ENCODE assay signal across 1 cellular context in the genomic region with DNA sequence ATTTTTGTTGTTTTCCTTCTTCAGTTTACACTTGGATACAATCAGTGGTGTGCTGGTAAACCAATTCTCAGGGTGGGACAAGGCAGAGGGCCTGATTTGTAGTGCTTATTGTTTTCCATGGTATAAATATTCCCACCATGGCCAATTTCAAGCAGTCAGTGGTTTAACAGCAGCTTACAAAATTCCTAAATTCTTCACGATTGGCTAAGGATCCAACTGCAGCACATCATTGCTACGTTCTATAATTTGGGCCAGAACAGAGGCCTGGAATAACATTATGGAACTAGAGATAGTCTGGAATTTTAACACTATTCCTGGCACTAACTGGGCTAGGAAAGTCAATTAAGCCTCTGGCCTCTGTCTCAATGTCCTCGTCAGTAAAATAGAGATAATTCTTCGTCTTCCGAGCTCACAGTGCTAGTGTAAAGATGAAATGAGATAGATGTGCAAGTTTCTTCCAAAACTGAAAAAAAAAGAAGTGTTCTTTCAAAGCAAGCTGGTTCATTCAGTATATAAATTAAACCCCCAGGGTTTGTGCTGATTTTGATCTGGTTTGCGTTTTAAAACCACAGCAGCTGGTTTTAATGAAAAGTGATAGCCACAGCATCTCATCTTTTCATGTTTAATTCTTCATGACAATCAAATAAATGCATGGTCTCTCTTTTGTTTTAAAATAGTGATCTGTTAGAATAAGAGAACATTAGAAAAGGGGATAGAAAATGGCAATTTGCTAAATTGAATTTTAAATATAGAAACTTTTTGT.
TF ChIP-seq lines count a peak whose summit lies in the region.

No MANE protein-coding gene starts in this region.

TF ChIP-seq in SK-N-SH, 30 proteins besides CTCF, POLR2A, EP300 and RAD21 (continued from another document):
- TF ChIP-seq, protein P1, sequence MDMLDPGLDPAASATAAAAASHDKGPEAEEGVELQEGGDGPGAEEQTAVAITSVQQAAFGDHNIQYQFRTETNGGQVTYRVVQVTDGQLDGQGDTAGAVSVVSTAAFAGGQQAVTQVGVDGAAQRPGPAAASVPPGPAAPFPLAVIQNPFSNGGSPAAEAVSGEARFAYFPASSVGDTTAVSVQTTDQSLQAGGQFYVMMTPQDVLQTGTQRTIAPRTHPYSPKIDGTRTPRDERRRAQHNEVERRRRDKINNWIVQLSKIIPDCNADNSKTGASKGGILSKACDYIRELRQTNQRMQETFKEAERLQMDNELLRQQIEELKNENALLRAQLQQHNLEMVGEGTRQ (IDR thresholded peaks at IDR 0.05; ENCODE audit: borderline replicate concordance, low read depth, low read length), result no peak
- TF ChIP-seq FOXM1 (IDR thresholded peaks at IDR 0.05; ENCODE audit: low read depth) (no peak), POLR2AphosphoS5 (IDR thresholded peaks at IDR 0.05; ENCODE audit: low read depth, low read length) (peak; percentile 87), NFIC (IDR thresholded peaks at IDR 0.05; ENCODE audit: borderline replicate concordance) (peak; percentile 56; the same call in 1 of the 2 replicates), JUND (IDR thresholded peaks at IDR 0.05) (peak; percentile 71), TCF12 (IDR thresholded peaks at IDR 0.05) (peak; percentile 99), EZH2phosphoT487 (IDR thresholded peaks at IDR 0.05; ENCODE audit: borderline replicate concordance, low read depth) (no peak), FOSL2 (IDR thresholded peaks at IDR 0.05; ENCODE audit: borderline replicate concordance, low read depth) (no peak), GATA2 (CRISPR knock-in tag; IDR thresholded peaks at IDR 0.05) (peak; percentile 49)
- TF ChIP-seq, protein P2, sequence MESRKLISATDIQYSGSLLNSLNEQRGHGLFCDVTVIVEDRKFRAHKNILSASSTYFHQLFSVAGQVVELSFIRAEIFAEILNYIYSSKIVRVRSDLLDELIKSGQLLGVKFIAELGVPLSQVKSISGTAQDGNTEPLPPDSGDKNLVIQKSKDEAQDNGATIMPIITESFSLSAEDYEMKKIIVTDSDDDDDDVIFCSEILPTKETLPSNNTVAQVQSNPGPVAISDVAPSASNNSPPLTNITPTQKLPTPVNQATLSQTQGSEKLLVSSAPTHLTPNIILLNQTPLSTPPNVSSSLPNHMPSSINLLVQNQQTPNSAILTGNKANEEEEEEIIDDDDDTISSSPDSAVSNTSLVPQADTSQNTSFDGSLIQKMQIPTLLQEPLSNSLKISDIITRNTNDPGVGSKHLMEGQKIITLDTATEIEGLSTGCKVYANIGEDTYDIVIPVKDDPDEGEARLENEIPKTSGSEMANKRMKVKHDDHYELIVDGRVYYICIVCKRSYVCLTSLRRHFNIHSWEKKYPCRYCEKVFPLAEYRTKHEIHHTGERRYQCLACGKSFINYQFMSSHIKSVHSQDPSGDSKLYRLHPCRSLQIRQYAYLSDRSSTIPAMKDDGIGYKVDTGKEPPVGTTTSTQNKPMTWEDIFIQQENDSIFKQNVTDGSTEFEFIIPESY (IDR thresholded peaks at IDR 0.05; ENCODE audit: borderline replicate concordance, low read depth), result 0 out of 2 replicates have a peak, but pooled peaks have one; percentile 17
- TF ChIP-seq, protein P3, sequence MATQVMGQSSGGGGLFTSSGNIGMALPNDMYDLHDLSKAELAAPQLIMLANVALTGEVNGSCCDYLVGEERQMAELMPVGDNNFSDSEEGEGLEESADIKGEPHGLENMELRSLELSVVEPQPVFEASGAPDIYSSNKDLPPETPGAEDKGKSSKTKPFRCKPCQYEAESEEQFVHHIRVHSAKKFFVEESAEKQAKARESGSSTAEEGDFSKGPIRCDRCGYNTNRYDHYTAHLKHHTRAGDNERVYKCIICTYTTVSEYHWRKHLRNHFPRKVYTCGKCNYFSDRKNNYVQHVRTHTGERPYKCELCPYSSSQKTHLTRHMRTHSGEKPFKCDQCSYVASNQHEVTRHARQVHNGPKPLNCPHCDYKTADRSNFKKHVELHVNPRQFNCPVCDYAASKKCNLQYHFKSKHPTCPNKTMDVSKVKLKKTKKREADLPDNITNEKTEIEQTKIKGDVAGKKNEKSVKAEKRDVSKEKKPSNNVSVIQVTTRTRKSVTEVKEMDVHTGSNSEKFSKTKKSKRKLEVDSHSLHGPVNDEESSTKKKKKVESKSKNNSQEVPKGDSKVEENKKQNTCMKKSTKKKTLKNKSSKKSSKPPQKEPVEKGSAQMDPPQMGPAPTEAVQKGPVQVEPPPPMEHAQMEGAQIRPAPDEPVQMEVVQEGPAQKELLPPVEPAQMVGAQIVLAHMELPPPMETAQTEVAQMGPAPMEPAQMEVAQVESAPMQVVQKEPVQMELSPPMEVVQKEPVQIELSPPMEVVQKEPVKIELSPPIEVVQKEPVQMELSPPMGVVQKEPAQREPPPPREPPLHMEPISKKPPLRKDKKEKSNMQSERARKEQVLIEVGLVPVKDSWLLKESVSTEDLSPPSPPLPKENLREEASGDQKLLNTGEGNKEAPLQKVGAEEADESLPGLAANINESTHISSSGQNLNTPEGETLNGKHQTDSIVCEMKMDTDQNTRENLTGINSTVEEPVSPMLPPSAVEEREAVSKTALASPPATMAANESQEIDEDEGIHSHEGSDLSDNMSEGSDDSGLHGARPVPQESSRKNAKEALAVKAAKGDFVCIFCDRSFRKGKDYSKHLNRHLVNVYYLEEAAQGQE (IDR thresholded peaks at IDR 0.05; ENCODE audit: low read depth, low read length), result no peak
